In the genomic region with DNA sequence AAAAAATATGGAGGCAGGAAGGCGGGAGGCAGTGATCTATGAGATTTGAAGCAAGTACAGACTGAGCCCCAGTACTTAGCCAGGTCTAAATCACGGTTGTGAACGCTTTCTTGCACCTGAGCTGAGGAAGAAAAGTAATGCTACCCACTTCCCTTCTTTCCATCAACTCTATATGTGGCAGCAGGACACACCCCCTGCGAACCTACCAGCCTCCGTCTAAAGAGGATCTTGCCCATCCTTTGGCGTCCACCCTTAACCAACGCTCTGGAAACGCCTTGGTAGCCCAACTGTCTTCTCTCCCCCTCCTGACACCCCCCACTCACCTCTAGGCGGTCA, we compare ENCODE assay signal across 8 cellular contexts. TPM values are rescaled to one million over a fixed set of nuclear protein-coding genes. Genes with fewer than 3 reads are reported as not detected.
DNase-seq lines count a peak whose midpoint lies in the region; ATAC-seq, FAIRE-seq and TF ChIP-seq lines count a peak whose summit lies in the region.

No MANE protein-coding gene starts in this region.

- H3K9me3 ChIP-seq in cardiac muscle cell (ENCODE audit: low read depth) (no peaks in the 10 kb centered on the region), SJSA1 (replicated peaks) (no peaks in the 10 kb centered on the region), esophagus (ENCODE audit: control insufficient read depth in 2 of 2, insufficient read depth in 1 of 2, low read depth in 1 of 2, low read length in 1 of 2) (no peaks in the 10 kb centered on the region), pancreas (no peaks in the 10 kb centered on the region)

- H3K27ac ChIP-seq in cardiac muscle cell: peak overlapping the region; percentile 91
- peak overlapping the region; percentile 61 for H3K27ac ChIP-seq in SJSA1
- peak overlapping the region; percentile 92 to 93 for H3K27ac ChIP-seq in esophagus (ENCODE audit: low read depth in 2 of 2, low read length in 1 of 2)
- H3K27ac ChIP-seq in pancreas: peak overlapping the region; percentile 81 to 92 (median 88)

- peaks cover 42% of the 10 kb centered on the region for H3K4me1 ChIP-seq in cardiac muscle cell (ENCODE audit: low read depth)
- peaks cover 16% of the 10 kb centered on the region for H3K4me1 ChIP-seq in SJSA1 (replicated peaks)
- peaks cover 0 to 2% of the 10 kb centered on the region in 2 donors for H3K4me1 ChIP-seq in esophagus (ENCODE audit: control insufficient read depth in 2 of 2, insufficient read depth in 2 of 2, low read length in 1 of 2)
- H3K4me1 ChIP-seq in pancreas: peaks cover 16 to 30% (median 17%) of the 10 kb centered on the region in 3 donors

- H3K36me3 ChIP-seq in cardiac muscle cell: no peaks in the 10 kb centered on the region
- H3K36me3 ChIP-seq in SJSA1: no peaks in the 10 kb centered on the region
- no peaks in the 10 kb centered on the region for H3K36me3 ChIP-seq in esophagus (ENCODE audit: control insufficient read depth in 2 of 2, insufficient read depth in 2 of 2, low read length in 1 of 2)
- no peaks in the 10 kb centered on the region for H3K36me3 ChIP-seq in pancreas

- no peak for ATAC-seq in Right ventricle myocardium inferior
- ATAC-seq in HG03064 (IDR thresholded peaks at IDR 0.05; ENCODE audit: low read depth, unreplicated experiment): peak; percentile 4
- peak; percentile 0 to 20 (median 6) for ATAC-seq in pancreas
- no peak for ATAC-seq in HG03469 (IDR thresholded peaks at IDR 0.05; ENCODE audit: unreplicated experiment)

- H3K27me3 ChIP-seq in cardiac muscle cell (no peaks in the 10 kb centered on the region), SJSA1 (replicated peaks) (no peaks in the 10 kb centered on the region), esophagus (ENCODE audit: control insufficient read depth in 1 of 2, insufficient read depth in 2 of 2, low read length in 2 of 2) (no peaks in the 10 kb centered on the region), pancreas (no peaks in the 10 kb centered on the region)

- no peak for TF ChIP-seq CTCF in cardiac muscle cell (IDR thresholded peaks at IDR 0.05; ENCODE audit: low read depth, low read length)
- no peak for TF ChIP-seq CTCF in pancreas (IDR thresholded peaks at IDR 0.05)

- DNase-seq in cardiac muscle cell (ENCODE audit: low read depth in 1 of 2, low spot score in 1 of 2) (no peak), Right ventricle myocardium inferior (ENCODE audit: missing footprints) (no peak), SJSA1 (ENCODE audit: low read depth in 1 of 2, low spot score in 2 of 2) (no peak), pancreas (no peak), COLO829 (ENCODE audit: low spot score) (no peak)

- 1% methylated on average over 9 of the region's 9 CpGs for WGBS in esophagus, 2 donors
- WGBS in pancreas, 2 donors: 2 to 3% methylated on average over 9 of the region's 9 CpGs

- intact Hi-C loops in Right ventricle myocardium inferior (cut with DNase I): loop anchor here (2.0 to 5.0 kb wide), 3 partner anchors 170 to 245 kb away; partner anchors contain the start of genes TMEM267 and ZNF131
- intact Hi-C loops in pancreas (cut with DNase I): no loop called here

- peak overlapping the region; percentile 60 for H3K4me3 ChIP-seq in cardiac muscle cell
- peak overlapping the region; percentile 66 for H3K4me3 ChIP-seq in SJSA1
- H3K4me3 ChIP-seq in esophagus (ENCODE audit: low read depth in 1 of 2, low read length in 2 of 2): peak overlapping the region; percentile 81 to 91
- peak overlapping the region; percentile 55 to 82 (median 70) for H3K4me3 ChIP-seq in pancreas

- FAIRE-seq in pancreas (lab: Jason Lieb, UNC): no peak

RNA-seq across cellular contexts. Expression of gene HMGCS1, which starts 0.5 kb away (rescaled TPM):
- total RNA-seq in cardiac muscle cell (84.1 and 202 TPM in 2 replicates), Right ventricle myocardium inferior (23.1 TPM), pancreas (10 to 100 TPM; 13.3 to 33.1 (median 22.1) TPM)
- polyA plus RNA-seq in cardiac muscle cell (48.5 and 105 TPM in 2 replicates), esophagus (100 to 1,000 TPM in 1 of 2 donors, 10 to 100 TPM in 1; 98.8 to 128 TPM), pancreas (10 to 100 TPM; 11.4 to 17.6 TPM)
- 18.5 and 20.2 TPM in 2 replicates for total RNA-seq in SJSA1 (2014; rRNA removed; shearing (Covaris generic))

Comparison
In these comparisons a context has a peak if more than half of its experiments do, and no peak if none do; other contexts are left out.
1. ATAC-seq: peak in HG03064 (single experiment) and pancreas (4 of 4); none in Right ventricle myocardium inferior (single experiment) and HG03469 (single experiment).
2. Peak in every context shown above with its lines, with median percentiles within 50 percentile points of each other: H3K27ac ChIP-seq and H3K4me3 ChIP-seq.